ENCODE assay signal across 2 cellular contexts in the genomic region with DNA sequence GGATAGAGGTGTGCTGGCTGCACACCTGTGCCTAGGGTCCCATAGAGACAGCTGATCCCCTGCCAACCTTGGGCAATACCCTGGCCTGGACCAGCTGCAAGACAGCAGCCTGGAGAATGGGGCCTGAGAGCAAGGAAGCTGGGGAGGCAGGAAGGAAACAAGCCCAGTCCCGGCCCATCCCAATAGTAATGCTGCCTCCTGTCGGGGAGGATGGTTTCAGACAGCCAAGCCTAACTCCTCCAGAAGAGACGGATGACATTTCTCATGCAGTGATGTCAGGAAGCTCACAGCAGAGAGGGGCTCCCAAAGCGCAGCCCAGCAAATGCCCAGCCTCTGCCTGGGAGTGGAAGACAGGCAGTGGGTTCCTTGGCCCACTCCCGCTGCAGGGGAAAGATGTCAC.
TF ChIP-seq lines count a peak whose summit lies in the region.

No MANE protein-coding gene starts in this region.

TF ChIP-seq in GM23338, 12 proteins besides CTCF, POLR2A, EP300 and RAD21:
- no peak for TF ChIP-seq STAT1 (IDR thresholded peaks at IDR 0.05; ENCODE audit: unreplicated experiment)
- TF ChIP-seq ZNF331 (CRISPR knock-in tag; IDR thresholded peaks at IDR 0.05; ENCODE audit: low read depth), result no peak
- TF ChIP-seq NANOG (IDR thresholded peaks at IDR 0.05; ENCODE audit: borderline replicate concordance), result no peak
- TF ChIP-seq JUNB (IDR thresholded peaks at IDR 0.05; ENCODE audit: unreplicated experiment), result no peak
- TF ChIP-seq ETS1 (IDR thresholded peaks at IDR 0.05), result no peak
- TF ChIP-seq, protein P1, sequence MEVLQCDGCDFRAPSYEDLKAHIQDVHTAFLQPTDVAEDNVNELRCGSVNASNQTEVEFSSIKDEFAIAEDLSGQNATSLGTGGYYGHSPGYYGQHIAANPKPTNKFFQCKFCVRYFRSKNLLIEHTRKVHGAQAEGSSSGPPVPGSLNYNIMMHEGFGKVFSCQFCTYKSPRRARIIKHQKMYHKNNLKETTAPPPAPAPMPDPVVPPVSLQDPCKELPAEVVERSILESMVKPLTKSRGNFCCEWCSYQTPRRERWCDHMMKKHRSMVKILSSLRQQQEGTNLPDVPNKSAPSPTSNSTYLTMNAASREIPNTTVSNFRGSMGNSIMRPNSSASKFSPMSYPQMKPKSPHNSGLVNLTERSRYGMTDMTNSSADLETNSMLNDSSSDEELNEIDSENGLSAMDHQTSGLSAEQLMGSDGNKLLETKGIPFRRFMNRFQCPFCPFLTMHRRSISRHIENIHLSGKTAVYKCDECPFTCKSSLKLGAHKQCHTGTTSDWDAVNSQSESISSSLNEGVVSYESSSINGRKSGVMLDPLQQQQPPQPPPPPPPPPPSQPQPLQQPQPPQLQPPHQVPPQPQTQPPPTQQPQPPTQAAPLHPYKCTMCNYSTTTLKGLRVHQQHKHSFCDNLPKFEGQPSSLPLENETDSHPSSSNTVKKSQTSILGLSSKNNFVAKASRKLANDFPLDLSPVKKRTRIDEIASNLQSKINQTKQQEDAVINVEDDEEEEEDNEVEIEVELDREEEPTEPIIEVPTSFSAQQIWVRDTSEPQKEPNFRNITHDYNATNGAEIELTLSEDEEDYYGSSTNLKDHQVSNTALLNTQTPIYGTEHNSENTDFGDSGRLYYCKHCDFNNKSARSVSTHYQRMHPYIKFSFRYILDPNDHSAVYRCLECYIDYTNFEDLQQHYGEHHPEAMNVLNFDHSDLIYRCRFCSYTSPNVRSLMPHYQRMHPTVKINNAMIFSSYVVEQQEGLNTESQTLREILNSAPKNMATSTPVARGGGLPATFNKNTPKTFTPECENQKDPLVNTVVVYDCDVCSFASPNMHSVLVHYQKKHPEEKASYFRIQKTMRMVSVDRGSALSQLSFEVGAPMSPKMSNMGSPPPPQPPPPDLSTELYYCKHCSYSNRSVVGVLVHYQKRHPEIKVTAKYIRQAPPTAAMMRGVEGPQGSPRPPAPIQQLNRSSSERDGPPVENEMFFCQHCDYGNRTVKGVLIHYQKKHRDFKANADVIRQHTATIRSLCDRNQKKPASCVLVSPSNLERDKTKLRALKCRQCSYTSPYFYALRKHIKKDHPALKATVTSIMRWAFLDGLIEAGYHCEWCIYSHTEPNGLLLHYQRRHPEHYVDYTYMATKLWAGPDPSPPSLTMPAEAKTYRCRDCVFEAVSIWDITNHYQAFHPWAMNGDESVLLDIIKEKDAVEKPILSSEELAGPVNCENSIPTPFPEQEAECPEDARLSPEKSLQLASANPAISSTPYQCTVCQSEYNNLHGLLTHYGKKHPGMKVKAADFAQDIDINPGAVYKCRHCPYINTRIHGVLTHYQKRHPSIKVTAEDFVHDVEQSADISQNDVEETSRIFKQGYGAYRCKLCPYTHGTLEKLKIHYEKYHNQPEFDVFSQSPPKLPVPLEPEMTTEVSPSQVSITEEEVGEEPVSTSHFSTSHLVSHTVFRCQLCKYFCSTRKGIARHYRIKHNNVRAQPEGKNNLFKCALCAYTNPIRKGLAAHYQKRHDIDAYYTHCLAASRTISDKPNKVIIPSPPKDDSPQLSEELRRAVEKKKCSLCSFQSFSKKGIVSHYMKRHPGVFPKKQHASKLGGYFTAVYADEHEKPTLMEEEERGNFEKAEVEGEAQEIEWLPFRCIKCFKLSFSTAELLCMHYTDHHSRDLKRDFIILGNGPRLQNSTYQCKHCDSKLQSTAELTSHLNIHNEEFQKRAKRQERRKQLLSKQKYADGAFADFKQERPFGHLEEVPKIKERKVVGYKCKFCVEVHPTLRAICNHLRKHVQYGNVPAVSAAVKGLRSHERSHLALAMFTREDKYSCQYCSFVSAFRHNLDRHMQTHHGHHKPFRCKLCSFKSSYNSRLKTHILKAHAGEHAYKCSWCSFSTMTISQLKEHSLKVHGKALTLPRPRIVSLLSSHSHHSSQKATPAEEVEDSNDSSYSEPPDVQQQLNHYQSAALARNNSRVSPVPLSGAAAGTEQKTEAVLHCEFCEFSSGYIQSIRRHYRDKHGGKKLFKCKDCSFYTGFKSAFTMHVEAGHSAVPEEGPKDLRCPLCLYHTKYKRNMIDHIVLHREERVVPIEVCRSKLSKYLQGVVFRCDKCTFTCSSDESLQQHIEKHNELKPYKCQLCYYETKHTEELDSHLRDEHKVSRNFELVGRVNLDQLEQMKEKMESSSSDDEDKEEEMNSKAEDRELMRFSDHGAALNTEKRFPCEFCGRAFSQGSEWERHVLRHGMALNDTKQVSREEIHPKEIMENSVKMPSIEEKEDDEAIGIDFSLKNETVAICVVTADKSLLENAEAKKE (CRISPR knock-in tag; IDR thresholded peaks at IDR 0.05), result no peak
- no peak for TF ChIP-seq POLR2AphosphoS5 (IDR thresholded peaks at IDR 0.05; ENCODE audit: low read depth)
- no peak for TF ChIP-seq EZH2 (IDR thresholded peaks at IDR 0.05; ENCODE audit: low read depth, unreplicated experiment)
- TF ChIP-seq CREB1 (CRISPR knock-in tag; IDR thresholded peaks at IDR 0.05; ENCODE audit: low read depth), result no peak
- no peak for TF ChIP-seq ZNF114 (CRISPR knock-in tag; IDR thresholded peaks at IDR 0.05)
- no peak for TF ChIP-seq EZH2phosphoT487 (IDR thresholded peaks at IDR 0.05; ENCODE audit: unreplicated experiment)

TF ChIP-seq in H1, 55 proteins besides CTCF, POLR2A, EP300 and RAD21:
- TF ChIP-seq JUND (IDR thresholded peaks at IDR 0.05; ENCODE audit: low read length), result no peak
- no peak for TF ChIP-seq CREB1 (IDR thresholded peaks at IDR 0.05)
- no peak for TF ChIP-seq YY1 (IDR thresholded peaks at IDR 0.05; ENCODE audit: low read depth, low read length)
- TF ChIP-seq TAF7 (optimal IDR thresholded peaks at IDR 0.05; ENCODE audit: borderline replicate concordance, low read depth, low read length), result no peak
- no peak for TF ChIP-seq SAP30 (IDR thresholded peaks at IDR 0.05; ENCODE audit: insufficient read depth, insufficient replicate concordance, low read length)
- TF ChIP-seq BACH1 (IDR thresholded peaks at IDR 0.05; ENCODE audit: low read length), result no peak
- no peak for TF ChIP-seq SIX5 (IDR thresholded peaks at IDR 0.05; ENCODE audit: low read depth, low read length)
- TF ChIP-seq SP4 (IDR thresholded peaks at IDR 0.05; ENCODE audit: low read length), result no peak
- no peak for TF ChIP-seq SIN3A (conservative IDR thresholded peaks at IDR 0.05 in 1 of 2, IDR thresholded peaks at IDR 0.05 in 1 of 2; ENCODE audit: low read depth in 1 of 2, low read length in 2 of 2)
- no peak for TF ChIP-seq SP2 (IDR thresholded peaks at IDR 0.05; ENCODE audit: low read length)
- TF ChIP-seq FOSL1 (IDR thresholded peaks at IDR 0.05; ENCODE audit: insufficient read depth, low read depth, low read length), result no peak
- no peak for TF ChIP-seq RFX5 (IDR thresholded peaks at IDR 0.05; ENCODE audit: borderline replicate concordance, low read depth, low read length)
- no peak for TF ChIP-seq CHD1 (IDR thresholded peaks at IDR 0.05; ENCODE audit: low read depth, low read length)
- TF ChIP-seq RNF2 (IDR thresholded peaks at IDR 0.05; ENCODE audit: borderline replicate concordance, low read depth, low read length, missing control alignments, poor library complexity, severe bottlenecking), result no peak
- no peak for TF ChIP-seq TEAD4 (IDR thresholded peaks at IDR 0.05; ENCODE audit: low read depth, low read length)
- no peak for TF ChIP-seq TCF12 (IDR thresholded peaks at IDR 0.05; ENCODE audit: low read depth, low read length)
